Comparison of ENCODE assay signal across 8 cellular contexts in the genomic region with DNA sequence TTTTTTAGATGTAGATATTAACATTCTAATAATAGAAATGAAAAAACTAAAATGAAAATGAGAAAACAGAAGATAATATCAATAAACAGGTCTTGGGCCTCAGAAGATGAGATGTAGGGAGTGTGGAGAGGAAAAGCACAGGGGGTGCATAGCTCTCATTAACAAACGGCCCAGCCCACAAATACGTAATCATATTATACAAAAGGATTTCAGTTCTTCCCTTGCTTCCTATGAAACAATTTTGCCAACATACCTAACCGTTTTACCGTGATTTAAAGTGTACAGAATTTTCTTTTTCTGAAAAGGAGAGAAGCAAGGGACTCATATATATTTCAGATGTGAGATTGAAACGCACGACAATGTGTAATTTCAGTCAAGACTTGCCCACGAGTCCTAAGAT.
A peak's percentile ranks its signal among the peaks of the same experiment; 100 is the strongest.
DNase-seq lines count a peak whose midpoint lies in the region; ATAC-seq and TF ChIP-seq lines count a peak whose summit lies in the region.

No MANE protein-coding gene starts in this region.

- no peaks in the 10 kb centered on the region for H3K27me3 ChIP-seq in parathyroid adenoma (ENCODE audit: control insufficient read depth, insufficient read depth, low read length)

- no peaks in the 10 kb centered on the region for H3K4me1 ChIP-seq in parathyroid adenoma

- no peaks in the 10 kb centered on the region for H3K9me3 ChIP-seq in parathyroid adenoma (ENCODE audit: control insufficient read depth, low read length)

- peak overlapping the region; percentile 95 for H3K4me3 ChIP-seq in parathyroid adenoma (ENCODE audit: low read depth, low read length)

- H3K79me2 ChIP-seq in parathyroid adenoma: no peaks in the 10 kb centered on the region

- H2AFZ ChIP-seq in parathyroid adenoma: peak overlapping the region; percentile 80

- peak overlapping the region; percentile 88 for H3K4me2 ChIP-seq in parathyroid adenoma (ENCODE audit: low read length)

- no peak overlapping the region for H3K9ac ChIP-seq in parathyroid adenoma

- peak overlapping the region; percentile 98 for H3K27ac ChIP-seq in parathyroid adenoma

- no peak for ATAC-seq in HG02884 (IDR thresholded peaks at IDR 0.05; ENCODE audit: unreplicated experiment)

- peak; percentile 23 to 43 for DNase-seq in NOMO-1 (lab: John Stamatoyannopoulos, UW; ENCODE audit: unreplicated experiment in 2 of 2)
- DNase-seq in NOMO-1 treated with DMSO at 0.1 percent for 48 hours (lab: John Stamatoyannopoulos, UW; ENCODE audit: unreplicated experiment): no peak
- DNase-seq in NCI-H2029 treated with DMSO at 0.1 percent for 48 hours (lab: John Stamatoyannopoulos, UW): peak; percentile 76
- peak; percentile 49 for DNase-seq in dermis blood vessel endothelial cell
- no peak for DNase-seq in cerebellar nuclear complex (lab: John Stamatoyannopoulos, UW)
- DNase-seq in stimulated activated CD4-positive, alpha-beta T cell treated with anti-CD3 and anti-CD28 coated beads, Interleukin-15, amount 100 ng/mL, for 24 hours: no peak

- no peak for TF ChIP-seq CTCF in parathyroid adenoma (IDR thresholded peaks at IDR 0.05)

- peaks cover 4% of the 10 kb centered on the region for H3K36me3 ChIP-seq in parathyroid adenoma (ENCODE audit: control insufficient read depth, insufficient read depth, low read length)

Comparison
In these comparisons a context has a peak if more than half of its experiments do, and no peak if none do; other contexts are left out.
1. DNase-seq: peak in NOMO-1 (2 of 2), NCI-H2029 treated with DMSO at 0.1 percent for 48 hours (single experiment) and dermis blood vessel endothelial cell (single experiment); none in NOMO-1 treated with DMSO at 0.1 percent for 48 hours (single experiment), cerebellar nuclear complex (0 of 2) and stimulated activated CD4-positive, alpha-beta T cell treated with anti-CD3 and anti-CD28 coated beads, Interleukin-15, amount 100 ng/mL, for 24 hours (single experiment).